22 cellular contexts compared by ENCODE assay signal in genomic region chr3:130821821-130822220, GRCh38.
"Had no signal": no experiment of that assay in that cellular context is flagged by ENCODE, and none has a peak within 500 bp of the region (broad histone marks: within the 10 kb centered on the region; RNA-seq: fewer than 3 reads in every experiment).

No MANE protein-coding gene starts in this region.

- H3K79me2 ChIP-seq: hepatocyte had no signal

- H3K27ac ChIP-seq: coronary artery, foreskin keratinocyte, gastroesophageal sphincter, heart left ventricle, hepatocyte, left lung had no signal

- ATAC-seq: effector memory CD8-positive, alpha-beta T cell; gastroesophageal sphincter; heart left ventricle; left colon; left ventricle myocardium superior had no signal

- H3K36me3 Mint-ChIP-seq: immature natural killer cell, mesothelial cell of epicardium, naive B cell had no signal

- H3K4me3 ChIP-seq: coronary artery, gastroesophageal sphincter, heart left ventricle, hepatocyte, left lung, lower lobe of right lung, mucosa of descending colon had no signal

- H3K27ac Mint-ChIP-seq: effector memory CD8-positive, alpha-beta T cell; endodermal cell; immature natural killer cell; mesothelial cell of epicardium; naive B cell had no signal

- DNase-seq: effector CD8-positive, alpha-beta T cell; effector memory CD8-positive, alpha-beta T cell; endodermal cell; erythroblast; foreskin keratinocyte; heart left ventricle; hypothalamus; immature natural killer cell; islet precursor cell; kidney; kidney glomerular epithelial cell; left colon; left lung; left ventricle myocardium superior; lower lobe of right lung; mesenchymal stem cell; mucosa of descending colon; naive B cell had no signal

- H3K9me3 ChIP-seq: gastroesophageal sphincter, heart left ventricle, left lung, lower lobe of right lung, mucosa of descending colon had no signal

- H3K4me3 Mint-ChIP-seq: effector memory CD8-positive, alpha-beta T cell; endodermal cell; immature natural killer cell; mesothelial cell of epicardium; naive B cell had no signal

- H3K27me3 ChIP-seq: foreskin keratinocyte, gastroesophageal sphincter, heart left ventricle, hepatocyte, left lung had no signal

- H3K4me1 Mint-ChIP-seq: endodermal cell, immature natural killer cell, naive B cell had no signal

- H3K36me3 ChIP-seq: gastroesophageal sphincter, heart left ventricle, left lung, lower lobe of right lung had no signal

- H3K4me2 ChIP-seq: hepatocyte had no signal

- H2AFZ ChIP-seq: hepatocyte had no signal

- H3K4me1 ChIP-seq: gastroesophageal sphincter had no signal

- H3K9me3 Mint-ChIP-seq: effector memory CD8-positive, alpha-beta T cell; endodermal cell; immature natural killer cell; mesothelial cell of epicardium had no signal
